In genomic region chr2:27177441-27178351, GRCh38 we compare ENCODE assay signal across 1 cellular context.
TF ChIP-seq lines count a peak whose summit lies in the region.

No MANE protein-coding gene starts in this region.

TF ChIP-seq in HepG2, 621 proteins besides CTCF, POLR2A, EP300 and RAD21 (continued from another document and continues in another):
- TF ChIP-seq TFAP4 (IDR thresholded peaks at IDR 0.05; ENCODE audit: borderline replicate concordance, low read depth) (peak; percentile 75), ZNF703 (CRISPR knock-in tag; IDR thresholded peaks at IDR 0.05; ENCODE audit: borderline replicate concordance) (peak; percentile 61; the same call in 1 of the 2 replicates), CEBPZ (IDR thresholded peaks at IDR 0.05; ENCODE audit: low read length) (no peak), SRY (CRISPR knock-in tag; IDR thresholded peaks at IDR 0.05) (peak; percentile 50), ZKSCAN1 (IDR thresholded peaks at IDR 0.05; ENCODE audit: low read length) (0 out of 2 replicates have a peak, but pooled peaks have one; percentile 56), RCOR2 (CRISPR knock-in tag; IDR thresholded peaks at IDR 0.05) (peak; percentile 96), MNT (IDR thresholded peaks at IDR 0.05) (no peak; the same call in none of the 2 replicates), NR1H2 (CRISPR knock-in tag; IDR thresholded peaks at IDR 0.05; ENCODE audit: borderline replicate concordance, low read depth) (no peak), ZNF503 (CRISPR knock-in tag; IDR thresholded peaks at IDR 0.05) (peak; percentile 98), GATAD2A (CRISPR knock-in tag; IDR thresholded peaks at IDR 0.05) (peak; percentile 92), ARHGAP35 (CRISPR knock-in tag; IDR thresholded peaks at IDR 0.05; ENCODE audit: borderline replicate concordance) (0 out of 2 replicates have a peak, but pooled peaks have one; percentile 13), BCL6 (CRISPR knock-in tag; IDR thresholded peaks at IDR 0.05) (peak; percentile 79), ZNF205 (CRISPR knock-in tag; IDR thresholded peaks at IDR 0.05) (peak; percentile 46; the same call in 1 of the 2 replicates), AHDC1 (CRISPR knock-in tag; IDR thresholded peaks at IDR 0.05; ENCODE audit: borderline replicate concordance) (peak; percentile 94; the same call in 1 of the 2 replicates), ZBTB2 (CRISPR knock-in tag; IDR thresholded peaks at IDR 0.05; ENCODE audit: low read depth) (peak; percentile 69; the same call in 1 of the 2 replicates), ZBTB26 (CRISPR knock-in tag; IDR thresholded peaks at IDR 0.05; ENCODE audit: borderline replicate concordance) (no peak; the same call in 1 of the 2 replicates), ADNP (CRISPR knock-in tag; IDR thresholded peaks at IDR 0.05) (peak; percentile 37; the same call in 1 of the 2 replicates), KDM4B (CRISPR knock-in tag; IDR thresholded peaks at IDR 0.05) (peak; percentile 31; the same call in 1 of the 2 replicates), ZBED4 (CRISPR knock-in tag; IDR thresholded peaks at IDR 0.05; ENCODE audit: borderline replicate concordance) (no peak), ZNF451 (CRISPR knock-in tag; IDR thresholded peaks at IDR 0.05) (no peak; the same call in 1 of the 2 replicates), CSRNP2 (CRISPR knock-in tag; conservative IDR thresholded peaks at IDR 0.05; ENCODE audit: low read depth) (no peak), ZMAT5 (CRISPR knock-in tag; IDR thresholded peaks at IDR 0.05; ENCODE audit: borderline replicate concordance, low read depth) (no peak)
